ENCODE assay signal across 8 cellular contexts in the genomic region with DNA sequence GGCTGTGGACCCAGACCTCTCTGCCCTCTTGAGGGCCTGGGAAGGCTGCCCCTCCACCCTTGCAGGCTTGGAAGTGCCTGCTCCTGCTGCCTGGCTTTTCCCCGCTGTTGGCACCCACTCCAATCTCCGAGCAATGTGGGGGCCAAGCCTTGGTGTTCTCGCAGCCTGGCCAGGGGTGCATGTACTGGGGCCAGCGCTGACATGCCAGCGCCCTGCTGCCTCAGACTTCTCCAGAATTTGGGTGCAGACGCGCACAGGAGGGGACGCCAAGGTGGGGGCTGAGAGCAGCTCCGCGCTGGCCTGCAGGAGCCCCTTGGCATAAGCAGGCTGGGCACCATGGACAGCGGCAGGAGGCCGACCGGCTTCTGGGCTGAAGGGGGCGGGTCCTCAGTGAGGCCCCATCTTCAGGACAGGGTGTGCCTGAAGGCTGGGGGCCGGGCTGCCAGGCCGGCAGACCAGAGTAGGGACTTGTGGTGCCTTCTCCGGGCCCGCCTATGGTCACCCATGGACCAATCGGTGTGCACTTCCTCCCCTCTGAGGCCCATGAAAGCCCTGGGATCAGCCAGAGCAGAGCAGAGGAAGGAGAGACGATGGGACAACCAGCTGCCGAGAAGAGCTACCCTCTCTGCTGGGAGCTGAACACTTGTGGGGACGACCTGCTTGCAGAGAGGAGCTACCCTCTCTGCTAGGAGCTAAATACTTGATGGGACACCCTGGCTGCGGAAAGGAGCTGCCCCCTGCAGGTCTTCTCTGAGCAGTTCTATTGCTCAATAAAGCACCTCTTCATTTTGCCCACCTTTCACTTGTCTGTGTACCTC.
DNase-seq lines count a peak whose midpoint lies in the region; ATAC-seq, FAIRE-seq and TF ChIP-seq lines count a peak whose summit lies in the region.

No MANE protein-coding gene starts in this region.

- no peaks in the 10 kb centered on the region for H3K27me3 ChIP-seq in Karpas-422 (ENCODE audit: low read length)
- no peaks in the 10 kb centered on the region for H3K27me3 ChIP-seq in brain microvascular endothelial cell (replicated peaks)
- H3K27me3 ChIP-seq in right lobe of liver = no peaks in the 10 kb centered on the region

- no peaks in the 10 kb centered on the region for H3K79me2 ChIP-seq in Karpas-422 (ENCODE audit: low read length)

- no peaks in the 10 kb centered on the region for H3K36me3 ChIP-seq in Karpas-422 (ENCODE audit: insufficient read depth, low read length)
- no peaks in the 10 kb centered on the region for H3K36me3 ChIP-seq in brain microvascular endothelial cell (replicated peaks)
- no peaks in the 10 kb centered on the region for H3K36me3 ChIP-seq in right lobe of liver

- DNase-seq in EL (peak; percentile 4), Karpas-422 (peak; percentile 77), brain microvascular endothelial cell (peak; percentile 7), right lobe of liver (peak in 2 of 3 donors; percentile 33 to 56), activated gamma-delta T cell (lab: John Stamatoyannopoulos, UW) (no peak), GM12892 (ENCODE audit: insufficient read length) (no peak)
- no peak for DNase-seq in effector CD8-positive, alpha-beta T cell (lab: John Stamatoyannopoulos, UW)

- TF ChIP-seq POLR2A in right lobe of liver (IDR thresholded peaks at IDR 0.05) = no peak
- TF ChIP-seq POLR2A in GM12892 (IDR thresholded peaks at IDR 0.05; ENCODE audit: low read depth, low read length) = no peak

- H3K9me2 ChIP-seq in Karpas-422 (replicated peaks; ENCODE audit: insufficient read depth, low read length) = no peaks in the 10 kb centered on the region

- no peaks in the 10 kb centered on the region for H4K20me1 ChIP-seq in Karpas-422 (ENCODE audit: insufficient read depth, low read depth, low read length)

- intact Hi-C loops in right lobe of liver (cut with DNase I) = no loop called here

- TF ChIP-seq CTCF in brain microvascular endothelial cell (IDR thresholded peaks at IDR 0.05; ENCODE audit: low read depth, low read length, missing control alignments) = peak; percentile 53
- TF ChIP-seq CTCF in right lobe of liver (IDR thresholded peaks at IDR 0.05) = peak in 1 of 4 donors; percentile 16

- no peak for FAIRE-seq in GM12892 (lab: Jason Lieb, UNC)

- peak in 3 of 4 donors; percentile 21 to 46 (median 35) for ATAC-seq in right lobe of liver
- no peak for ATAC-seq in GM19452 (IDR thresholded peaks at IDR 0.05; ENCODE audit: unreplicated experiment)

- H3K4me3 ChIP-seq in Karpas-422 (ENCODE audit: low read length) = no peak overlapping the region
- no peak overlapping the region for H3K4me3 ChIP-seq in brain microvascular endothelial cell (ENCODE audit: low read depth, low read length)
- no peak overlapping the region for H3K4me3 ChIP-seq in right lobe of liver

- H3K4me2 ChIP-seq in Karpas-422 (ENCODE audit: low read depth, low read length, poor library complexity, severe bottlenecking) = peak overlapping the region; percentile 28

- in situ Hi-C loops in brain microvascular endothelial cell (cut with HindIII; ENCODE audit: low pct_ligation_motif_present, low sequenced_read_pairs) = no loop called here

- H3K9me3 ChIP-seq in Karpas-422 (ENCODE audit: low read length) = no peaks in the 10 kb centered on the region
- H3K9me3 ChIP-seq in right lobe of liver = no peaks in the 10 kb centered on the region

- 9% methylated on average over 6 of the region's 23 CpGs for WGBS in right lobe of liver (ENCODE audit: insufficient coverage, low coverage, low lambda C conversion rate, missing lambda C conversion rate)

- H3K27ac ChIP-seq in Karpas-422 (ENCODE audit: low read length) = no peak overlapping the region
- H3K27ac ChIP-seq in brain microvascular endothelial cell = no peak overlapping the region
- H3K27ac ChIP-seq in right lobe of liver = no peak overlapping the region

- H3K9ac ChIP-seq in Karpas-422 (ENCODE audit: low read length) = peak overlapping the region; percentile 4; the same call in 1 of the 2 replicates

- H3K4me1 ChIP-seq in Karpas-422 (ENCODE audit: low read length) = peaks cover 6% of the 10 kb centered on the region
- no peaks in the 10 kb centered on the region for H3K4me1 ChIP-seq in right lobe of liver

- H2AFZ ChIP-seq in Karpas-422 (ENCODE audit: low read length) = no peak overlapping the region

Comparison
In these comparisons a context has a peak if more than half of its experiments do, and no peak if none do; other contexts are left out.
1. DNase-seq: peak in EL (single experiment), Karpas-422 (single experiment), brain microvascular endothelial cell (single experiment) and right lobe of liver (2 of 3); none in effector CD8-positive, alpha-beta T cell (single experiment), activated gamma-delta T cell (single experiment) and GM12892 (single experiment).